ENCODE assay signal across 8 cellular contexts in the genomic region with DNA sequence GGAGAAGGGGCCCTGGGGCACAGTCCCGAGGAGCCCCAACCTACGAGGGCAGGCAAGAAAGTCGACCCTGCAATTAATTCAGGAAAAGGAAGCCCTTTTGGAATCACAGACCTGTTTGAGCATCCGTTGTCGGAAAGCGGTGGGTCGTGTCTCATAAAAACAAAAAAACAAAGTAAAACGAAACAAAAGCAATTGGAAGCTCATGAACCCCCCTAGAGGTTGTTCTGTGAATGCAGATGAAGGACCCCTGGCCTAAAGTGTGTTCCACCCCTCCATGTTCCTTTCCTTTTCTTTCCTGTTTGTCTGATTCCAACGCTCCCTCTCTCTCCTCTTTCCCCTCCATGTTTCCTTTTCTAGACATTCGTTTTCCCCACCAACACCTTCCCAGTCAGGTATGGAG.
DNase-seq lines count a peak whose midpoint lies in the region; ATAC-seq and TF ChIP-seq lines count a peak whose summit lies in the region.

No MANE protein-coding gene starts in this region.

- no TSS peak for BruUV-seq in Calu3 (replicated peaks; lab: Mats Ljungman, UMichigan)

- H3K4me3 Mint-ChIP-seq in Calu3 (ENCODE audit: low read depth, unreplicated experiment), result no peak overlapping the region
- peak overlapping the region; percentile 56 for H3K4me3 Mint-ChIP-seq in activated naive CD8-positive, alpha-beta T cell treated with anti-CD3 and anti-CD28 coated beads, Interleukin-2, amount 50 U/mL, for 24 hours

- DNase-seq in Calu3 (no peak), HAP-1 (ENCODE audit: low spot score in 2 of 2) (peak; percentile 24 to 36), lung microvascular endothelial cell (ENCODE audit: low read depth in 2 of 2) (peak; percentile 30 to 37), C1 segment of cervical spinal cord (lab: John Stamatoyannopoulos, UW) (no peak), NCI-H2171 treated with DMSO at 0.1 percent for 48 hours (lab: John Stamatoyannopoulos, UW) (no peak)
- no peak for DNase-seq in activated naive CD8-positive, alpha-beta T cell treated with anti-CD3 and anti-CD28 coated beads, Interleukin-2, amount 50 U/mL, for 24 hours
- DNase-seq in NK-92 treated with Interleukin-12 subunit alpha and Interleukin-12 subunit beta, amount 100 ng/mL, for 24 hours (lab: John Stamatoyannopoulos, UW), result no peak

- peaks cover 9% of the 10 kb centered on the region for H3K4me1 Mint-ChIP-seq in Calu3 (ENCODE audit: low read depth, unreplicated experiment)
- H3K4me1 Mint-ChIP-seq in activated naive CD8-positive, alpha-beta T cell treated with anti-CD3 and anti-CD28 coated beads, Interleukin-2, amount 50 U/mL, for 24 hours, result no peaks in the 10 kb centered on the region

- H3K27ac Mint-ChIP-seq in Calu3 (ENCODE audit: unreplicated experiment), result no peak overlapping the region
- H3K27ac Mint-ChIP-seq in activated naive CD8-positive, alpha-beta T cell treated with anti-CD3 and anti-CD28 coated beads, Interleukin-2, amount 50 U/mL, for 24 hours, result no peak overlapping the region

- intact Hi-C loops in Calu3 (cut with micrococcal nuclease; ENCODE audit: unreplicated experiment), result no loop called here

- peaks cover 12% of the 10 kb centered on the region for H3K4me1 ChIP-seq in HAP-1

- in situ Hi-C loops in HAP-1 (cut with MboI; ENCODE audit: low sequenced_read_pairs), result no loop called here

- H3K4me3 ChIP-seq in HAP-1, result no peak overlapping the region

- CTCF ChIA-PET in Calu3 (lab: Charles Lee), result no interaction called here

- no peaks in the 10 kb centered on the region for H3K9me3 ChIP-seq in HAP-1

- H3K36me3 Mint-ChIP-seq in Calu3 (ENCODE audit: insufficient read depth, unreplicated experiment), result no peaks in the 10 kb centered on the region
- H3K36me3 Mint-ChIP-seq in activated naive CD8-positive, alpha-beta T cell treated with anti-CD3 and anti-CD28 coated beads, Interleukin-2, amount 50 U/mL, for 24 hours (ENCODE audit: low read depth), result no peaks in the 10 kb centered on the region

- ATAC-seq in activated naive CD8-positive, alpha-beta T cell treated with anti-CD3 and anti-CD28 coated beads, Interleukin-2, amount 50 U/mL, for 24 hours, result no peak
- no peak for ATAC-seq in GM18858 (IDR thresholded peaks at IDR 0.05; ENCODE audit: unreplicated experiment)

- peaks cover 82% of the 10 kb centered on the region for H3K27me3 Mint-ChIP-seq in Calu3 (ENCODE audit: unreplicated experiment)
- H3K27me3 Mint-ChIP-seq in activated naive CD8-positive, alpha-beta T cell treated with anti-CD3 and anti-CD28 coated beads, Interleukin-2, amount 50 U/mL, for 24 hours, result peaks cover 15% of the 10 kb centered on the region

- no peaks in the 10 kb centered on the region for H3K9me3 Mint-ChIP-seq in Calu3 (ENCODE audit: low read depth, unreplicated experiment)
- H3K9me3 Mint-ChIP-seq in activated naive CD8-positive, alpha-beta T cell treated with anti-CD3 and anti-CD28 coated beads, Interleukin-2, amount 50 U/mL, for 24 hours, result no peaks in the 10 kb centered on the region

- no peaks in the 10 kb centered on the region for H3K27me3 ChIP-seq in HAP-1 (ENCODE audit: low read depth)

- no peaks in the 10 kb centered on the region for H3K36me3 ChIP-seq in HAP-1 (replicated peaks)

- peak; percentile 28 for TF ChIP-seq CTCF in Calu3 (IDR thresholded peaks at IDR 0.05; ENCODE audit: unreplicated experiment)

Comparison
In these comparisons a context has a peak if more than half of its experiments do, and no peak if none do; other contexts are left out.
1. DNase-seq: peak in HAP-1 (2 of 2) and lung microvascular endothelial cell (2 of 2); none in Calu3 (single experiment), activated naive CD8-positive, alpha-beta T cell treated with anti-CD3 and anti-CD28 coated beads, Interleukin-2, amount 50 U/mL, for 24 hours (single experiment), C1 segment of cervical spinal cord (0 of 14), NK-92 treated with Interleukin-12 subunit alpha and Interleukin-12 subunit beta, amount 100 ng/mL, for 24 hours (single experiment) and NCI-H2171 treated with DMSO at 0.1 percent for 48 hours (single experiment).